ENCODE assay signal across 1 cellular context in the genomic region with DNA sequence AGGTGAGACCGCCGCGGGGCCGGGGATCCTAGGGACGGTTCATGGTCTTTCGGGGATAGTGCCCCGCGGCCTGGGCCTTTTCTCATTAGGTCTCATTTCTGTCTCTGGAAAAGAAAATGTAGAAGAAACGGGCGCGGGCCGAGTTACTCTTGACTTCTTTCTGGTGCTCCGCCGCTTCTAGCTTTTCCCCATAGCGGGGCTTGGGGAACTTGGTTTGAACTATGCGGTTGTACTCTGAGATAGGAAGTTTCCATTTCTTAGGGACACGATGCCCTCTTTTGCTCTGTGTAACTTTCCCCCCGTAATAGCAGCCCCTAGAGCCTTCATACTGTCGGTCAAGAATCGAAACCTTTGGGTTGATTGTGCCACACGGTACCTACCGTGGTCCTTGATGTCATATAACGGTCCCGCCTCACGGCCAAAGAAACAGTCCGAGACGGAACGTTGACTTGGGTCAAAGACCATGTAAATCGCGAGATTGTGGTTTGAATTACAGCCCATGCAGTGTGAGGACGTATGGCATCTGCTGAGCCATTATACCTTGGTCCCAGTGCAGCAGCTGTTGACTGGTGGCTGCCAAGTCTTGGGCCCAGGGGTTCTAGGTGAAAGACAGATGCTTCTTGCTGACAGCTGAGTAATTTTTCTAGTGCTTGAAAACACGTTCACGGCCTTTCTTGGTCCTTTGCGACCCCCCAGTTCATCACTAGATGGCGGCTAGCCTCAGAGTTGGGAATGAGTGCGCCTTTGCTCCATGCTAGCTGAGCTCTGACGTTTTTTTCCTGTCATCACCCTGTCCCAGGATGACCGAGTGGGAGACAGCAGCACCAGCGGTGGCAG.
TF ChIP-seq lines count a peak whose summit lies in the region.

No MANE protein-coding gene starts in this region.

TF ChIP-seq in liver, 16 proteins besides CTCF, POLR2A, EP300 and RAD21 (continued from another document):
- TF ChIP-seq, protein P1, sequence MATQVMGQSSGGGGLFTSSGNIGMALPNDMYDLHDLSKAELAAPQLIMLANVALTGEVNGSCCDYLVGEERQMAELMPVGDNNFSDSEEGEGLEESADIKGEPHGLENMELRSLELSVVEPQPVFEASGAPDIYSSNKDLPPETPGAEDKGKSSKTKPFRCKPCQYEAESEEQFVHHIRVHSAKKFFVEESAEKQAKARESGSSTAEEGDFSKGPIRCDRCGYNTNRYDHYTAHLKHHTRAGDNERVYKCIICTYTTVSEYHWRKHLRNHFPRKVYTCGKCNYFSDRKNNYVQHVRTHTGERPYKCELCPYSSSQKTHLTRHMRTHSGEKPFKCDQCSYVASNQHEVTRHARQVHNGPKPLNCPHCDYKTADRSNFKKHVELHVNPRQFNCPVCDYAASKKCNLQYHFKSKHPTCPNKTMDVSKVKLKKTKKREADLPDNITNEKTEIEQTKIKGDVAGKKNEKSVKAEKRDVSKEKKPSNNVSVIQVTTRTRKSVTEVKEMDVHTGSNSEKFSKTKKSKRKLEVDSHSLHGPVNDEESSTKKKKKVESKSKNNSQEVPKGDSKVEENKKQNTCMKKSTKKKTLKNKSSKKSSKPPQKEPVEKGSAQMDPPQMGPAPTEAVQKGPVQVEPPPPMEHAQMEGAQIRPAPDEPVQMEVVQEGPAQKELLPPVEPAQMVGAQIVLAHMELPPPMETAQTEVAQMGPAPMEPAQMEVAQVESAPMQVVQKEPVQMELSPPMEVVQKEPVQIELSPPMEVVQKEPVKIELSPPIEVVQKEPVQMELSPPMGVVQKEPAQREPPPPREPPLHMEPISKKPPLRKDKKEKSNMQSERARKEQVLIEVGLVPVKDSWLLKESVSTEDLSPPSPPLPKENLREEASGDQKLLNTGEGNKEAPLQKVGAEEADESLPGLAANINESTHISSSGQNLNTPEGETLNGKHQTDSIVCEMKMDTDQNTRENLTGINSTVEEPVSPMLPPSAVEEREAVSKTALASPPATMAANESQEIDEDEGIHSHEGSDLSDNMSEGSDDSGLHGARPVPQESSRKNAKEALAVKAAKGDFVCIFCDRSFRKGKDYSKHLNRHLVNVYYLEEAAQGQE (IDR thresholded peaks at IDR 0.05): no peak
